In the genomic region with DNA sequence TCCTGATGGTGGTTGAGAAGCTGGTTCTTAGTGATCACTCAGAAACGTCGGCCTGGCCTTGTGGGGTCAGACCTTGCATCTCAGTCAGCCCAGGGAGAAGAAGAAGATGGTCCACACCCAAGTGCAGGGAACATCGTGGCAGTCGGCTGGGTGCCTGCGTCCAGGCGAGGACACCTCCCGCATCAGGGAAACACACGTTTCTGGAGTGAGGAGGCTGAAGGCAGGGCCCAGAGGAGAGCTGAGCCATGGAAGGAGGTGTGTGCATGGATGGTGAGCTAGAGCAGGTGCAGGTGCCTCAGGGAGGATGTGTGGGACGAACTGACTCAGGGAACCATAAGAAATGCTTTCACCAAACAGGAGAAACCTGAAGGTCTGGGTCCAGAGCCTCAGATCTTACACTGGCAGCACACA, we compare ENCODE assay signal across 25 cellular contexts. TPM values are rescaled to one million over a fixed set of nuclear protein-coding genes. Genes with fewer than 3 reads are reported as not detected.
"Had no signal": no experiment of that assay in that cellular context is flagged by ENCODE, and none has a peak within 500 bp of the region (broad histone marks: within the 10 kb centered on the region; RNA-seq: fewer than 3 reads in every experiment).

No MANE protein-coding gene starts in this region.

- H3K4me2 ChIP-seq: PC-9 had no signal

- H3K9me3 ChIP-seq: ascending aorta, body of pancreas, MG63 had no signal

- H2AFZ ChIP-seq: PC-9 had no signal

- H3K4me3 ChIP-seq: ascending aorta, body of pancreas, MG63, PC-9 had no signal

- DNase-seq: activated CD4-positive, alpha-beta memory T cell treated with anti-CD3 and anti-CD28 coated beads for 36 hours; activated CD4-positive, alpha-beta T cell treated with anti-CD3 and anti-CD28 coated beads, Interleukin-2, amount 10 ng/mL, durations not matched to agents 7 days and 5 days; activated CD4-positive, CD25-positive, alpha-beta regulatory T cell; activated CD8-positive, alpha-beta memory T cell treated with anti-CD3 and anti-CD28 coated beads for 24 hours; activated effector memory CD4-positive, alpha-beta T cell treated with anti-CD3 and anti-CD28 coated beads, Interleukin-2, amount 50 U/mL, for 16 hours; activated naive CD4-positive, alpha-beta T cell treated with Interleukin-2 at 50 U/mL for 16 hours; activated naive CD8-positive, alpha-beta T cell treated with anti-CD3 and anti-CD28 coated beads, Interleukin-2, amount 50 U/mL, for 24 hours; activated T-cell treated with anti-CD3 and anti-CD28 coated beads, Interleukin-2, amount 50 U/mL, for 4 hours; amniotic stem cell; body of pancreas; MG63; MV-4-11; NCI-H1092 treated with DMSO at 0.1 percent for 48 hours; NCI-H1417 treated with DMSO at 0.1 percent for 48 hours; NCI-H1694 treated with DMSO at 0.1 percent for 48 hours; NCI-H2081; NCI-H446; NCI-H524; PC-9; SIG-M5; T-helper 17 cell; T-helper 9 cell had no signal

- H3K36me3 Mint-ChIP-seq: activated CD4-positive, alpha-beta memory T cell treated with anti-CD3 and anti-CD28 coated beads for 36 hours; activated naive CD4-positive, alpha-beta T cell treated with anti-CD3 and anti-CD28 coated beads, Interleukin-2, amount 50 U/mL, for 72 hours had no signal

- H3K36me3 ChIP-seq: ascending aorta, MG63 had no signal

- H3K27ac Mint-ChIP-seq: activated CD4-positive, alpha-beta memory T cell treated with anti-CD3 and anti-CD28 coated beads for 36 hours; activated CD4-positive, alpha-beta T cell treated with anti-CD3 and anti-CD28 coated beads, Interleukin-2, amount 10 ng/mL, durations not matched to agents 7 days and 5 days; activated naive CD4-positive, alpha-beta T cell treated with anti-CD3 and anti-CD28 coated beads, Interleukin-2, amount 50 U/mL, for 72 hours; activated naive CD8-positive, alpha-beta T cell treated with anti-CD3 and anti-CD28 coated beads, Interleukin-2, amount 50 U/mL, for 24 hours; T-helper 17 cell had no signal

- ATAC-seq: activated naive CD4-positive, alpha-beta T cell treated with anti-CD3 and anti-CD28 coated beads, Interleukin-2, amount 50 U/mL, for 72 hours; activated naive CD8-positive, alpha-beta T cell treated with anti-CD3 and anti-CD28 coated beads, Interleukin-2, amount 50 U/mL, for 24 hours; activated T-cell treated with anti-CD3 and anti-CD28 coated beads, Interleukin-2, amount 50 U/mL, for 4 hours; body of pancreas; T-helper 17 cell had no signal

- H3K9me3 Mint-ChIP-seq: activated CD4-positive, alpha-beta memory T cell treated with anti-CD3 and anti-CD28 coated beads for 36 hours; activated CD4-positive, alpha-beta T cell treated with anti-CD3 and anti-CD28 coated beads, Interleukin-2, amount 10 ng/mL, durations not matched to agents 7 days and 5 days; activated naive CD4-positive, alpha-beta T cell treated with anti-CD3 and anti-CD28 coated beads, Interleukin-2, amount 50 U/mL, for 72 hours; activated naive CD8-positive, alpha-beta T cell treated with anti-CD3 and anti-CD28 coated beads, Interleukin-2, amount 50 U/mL, for 24 hours; activated T-cell treated with anti-CD3 and anti-CD28 coated beads, Interleukin-2, amount 50 U/mL, for 4 hours had no signal

- H3K4me3 Mint-ChIP-seq: activated CD4-positive, alpha-beta memory T cell treated with anti-CD3 and anti-CD28 coated beads for 36 hours; activated CD4-positive, alpha-beta T cell treated with anti-CD3 and anti-CD28 coated beads, Interleukin-2, amount 10 ng/mL, durations not matched to agents 7 days and 5 days; activated naive CD8-positive, alpha-beta T cell treated with anti-CD3 and anti-CD28 coated beads, Interleukin-2, amount 50 U/mL, for 24 hours; activated T-cell treated with anti-CD3 and anti-CD28 coated beads, Interleukin-2, amount 50 U/mL, for 4 hours; T-helper 17 cell had no signal

- H3K27ac ChIP-seq: ascending aorta, body of pancreas, PC-9 had no signal

- H3K27me3 ChIP-seq: ascending aorta, body of pancreas had no signal

- H3K4me1 ChIP-seq: ascending aorta had no signal

RNA-seq across cellular contexts. Expression of a gene that starts 0.8 kb away (rescaled TPM):
- total RNA-seq: activated CD4-positive, alpha-beta memory T cell treated with anti-CD3 and anti-CD28 coated beads for 36 hours; activated CD4-positive, alpha-beta T cell treated with anti-CD3 and anti-CD28 coated beads, Interleukin-2, amount 10 ng/mL, durations not matched to agents 7 days and 5 days; activated naive CD4-positive, alpha-beta T cell treated with anti-CD3 and anti-CD28 coated beads, Interleukin-2, amount 50 U/mL, for 72 hours; activated T-cell treated with anti-CD3 and anti-CD28 coated beads, Interleukin-2, amount 50 U/mL, for 4 hours; ascending aorta; body of pancreas; PC-9; RPMI7951; T-helper 17 cell had no signal

RNA-seq across cellular contexts. Expression of a gene that starts 10.9 kb away (rescaled TPM):
- total RNA-seq: activated CD4-positive, alpha-beta memory T cell treated with anti-CD3 and anti-CD28 coated beads for 36 hours; activated CD4-positive, alpha-beta T cell treated with anti-CD3 and anti-CD28 coated beads, Interleukin-2, amount 10 ng/mL, durations not matched to agents 7 days and 5 days; activated naive CD4-positive, alpha-beta T cell treated with anti-CD3 and anti-CD28 coated beads, Interleukin-2, amount 50 U/mL, for 72 hours; activated T-cell treated with anti-CD3 and anti-CD28 coated beads, Interleukin-2, amount 50 U/mL, for 4 hours; ascending aorta; body of pancreas; PC-9; RPMI7951; T-helper 17 cell had no signal

RNA-seq across cellular contexts. Expression of a gene that starts 12.3 kb away (rescaled TPM):
- total RNA-seq: activated CD4-positive, alpha-beta memory T cell treated with anti-CD3 and anti-CD28 coated beads for 36 hours; activated CD4-positive, alpha-beta T cell treated with anti-CD3 and anti-CD28 coated beads, Interleukin-2, amount 10 ng/mL, durations not matched to agents 7 days and 5 days; activated naive CD4-positive, alpha-beta T cell treated with anti-CD3 and anti-CD28 coated beads, Interleukin-2, amount 50 U/mL, for 72 hours; activated T-cell treated with anti-CD3 and anti-CD28 coated beads, Interleukin-2, amount 50 U/mL, for 4 hours; ascending aorta; body of pancreas; PC-9; RPMI7951; T-helper 17 cell had no signal

RNA-seq across cellular contexts. Expression of a gene that starts 24.6 kb away (rescaled TPM):
- total RNA-seq: activated CD4-positive, alpha-beta memory T cell treated with anti-CD3 and anti-CD28 coated beads for 36 hours; activated CD4-positive, alpha-beta T cell treated with anti-CD3 and anti-CD28 coated beads, Interleukin-2, amount 10 ng/mL, durations not matched to agents 7 days and 5 days; activated naive CD4-positive, alpha-beta T cell treated with anti-CD3 and anti-CD28 coated beads, Interleukin-2, amount 50 U/mL, for 72 hours; activated T-cell treated with anti-CD3 and anti-CD28 coated beads, Interleukin-2, amount 50 U/mL, for 4 hours; ascending aorta; body of pancreas; PC-9; RPMI7951; T-helper 17 cell had no signal
